Comparison of ENCODE assay signal across 10 cellular contexts in the genomic region with DNA sequence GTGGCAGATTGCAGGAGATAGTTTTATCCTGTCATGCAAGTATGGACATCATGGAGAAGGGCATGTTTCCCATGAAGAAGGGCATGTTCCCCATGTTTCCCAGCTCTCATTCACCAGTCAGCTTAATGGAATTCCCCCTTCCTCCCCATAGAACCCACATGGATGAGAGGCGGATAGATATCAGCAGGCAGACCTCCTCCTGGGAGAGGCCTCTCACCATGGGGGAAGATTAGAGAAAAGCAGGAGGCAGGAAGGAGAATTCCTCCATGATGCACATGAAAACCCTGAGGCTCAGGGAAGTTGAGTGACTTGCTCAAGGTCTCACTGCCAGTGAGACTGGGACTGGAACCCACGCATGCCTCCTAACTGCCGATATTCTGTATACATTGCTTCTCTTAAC.
A peak's percentile ranks its signal among the peaks of the same experiment; 100 is the strongest.
DNase-seq lines count a peak whose midpoint lies in the region; ATAC-seq and TF ChIP-seq lines count a peak whose summit lies in the region.
"Had no signal": no experiment of that assay in that cellular context is flagged by ENCODE, and none has a peak within 500 bp of the region (broad histone marks: within the 10 kb centered on the region; RNA-seq: fewer than 3 reads in every experiment).

No MANE protein-coding gene starts in this region.

- H3K27ac Mint-ChIP-seq in CD4-positive, alpha-beta memory T cell: peak overlapping the region; percentile 88 to 98 (median 96)
- H3K27ac Mint-ChIP-seq in activated T-helper 17 cell treated with anti-CD3 and anti-CD28 coated beads, Interleukin-2, amount 50 U/mL, for 72 hours: peak overlapping the region; percentile 87
- no peak overlapping the region for H3K27ac Mint-ChIP-seq in Calu3 (ENCODE audit: unreplicated experiment)

- no peak for DNase-seq in CD4-positive, alpha-beta memory T cell
- DNase-seq in iris pigment epithelial cell (ENCODE audit: low read depth) (peak; percentile 60), NCI-H1092 treated with DMSO at 0.1 percent for 48 hours (lab: John Stamatoyannopoulos, UW) (no peak), HUDEP-2 (lab: John Stamatoyannopoulos, UW; ENCODE audit: unreplicated experiment in 76 of 76) (no peak), Calu3 (no peak), erythroblast (lab: John Stamatoyannopoulos, UW) (no peak)
- DNase-seq: DMS153, uterus had no signal

- no peaks in the 10 kb centered on the region for H3K27me3 ChIP-seq in CD4-positive, alpha-beta memory T cell (ENCODE audit: insufficient read depth, low read length)
- H3K27me3 ChIP-seq: uterus had no signal

- H3K27me3 Mint-ChIP-seq in CD4-positive, alpha-beta memory T cell: no peaks in the 10 kb centered on the region
- H3K27me3 Mint-ChIP-seq in activated T-helper 17 cell treated with anti-CD3 and anti-CD28 coated beads, Interleukin-2, amount 50 U/mL, for 72 hours: no peaks in the 10 kb centered on the region
- peaks cover 12% of the 10 kb centered on the region for H3K27me3 Mint-ChIP-seq in Calu3 (ENCODE audit: unreplicated experiment)

- peaks cover 13 to 15% of the 10 kb centered on the region in 2 donors for H3K36me3 Mint-ChIP-seq in CD4-positive, alpha-beta memory T cell
- no peaks in the 10 kb centered on the region for H3K36me3 Mint-ChIP-seq in activated T-helper 17 cell treated with anti-CD3 and anti-CD28 coated beads, Interleukin-2, amount 50 U/mL, for 72 hours (ENCODE audit: low read depth)
- H3K36me3 Mint-ChIP-seq in Calu3 (ENCODE audit: insufficient read depth, unreplicated experiment): no peaks in the 10 kb centered on the region

- no peak for TF ChIP-seq POLR2A in erythroblast (IDR thresholded peaks at IDR 0.05; ENCODE audit: low read length)

- no peaks in the 10 kb centered on the region for H3K9me3 Mint-ChIP-seq in CD4-positive, alpha-beta memory T cell
- H3K9me3 Mint-ChIP-seq in activated T-helper 17 cell treated with anti-CD3 and anti-CD28 coated beads, Interleukin-2, amount 50 U/mL, for 72 hours: no peaks in the 10 kb centered on the region
- peaks cover 6% of the 10 kb centered on the region for H3K9me3 Mint-ChIP-seq in Calu3 (ENCODE audit: low read depth, unreplicated experiment)

- H3K4me1 ChIP-seq in CD4-positive, alpha-beta memory T cell (ENCODE audit: insufficient read depth, low read length): peaks cover 37% of the 10 kb centered on the region
- H3K4me1 ChIP-seq: uterus had no signal

- no peak overlapping the region for H3K4me3 ChIP-seq in CD4-positive, alpha-beta memory T cell (ENCODE audit: low read length in 2 of 2)
- H3K4me3 ChIP-seq: uterus had no signal

- H3K27ac ChIP-seq in CD4-positive, alpha-beta memory T cell (ENCODE audit: low read depth, low read length): peak overlapping the region; percentile 46
- H3K27ac ChIP-seq: uterus had no signal

- H3K4me3 Mint-ChIP-seq in CD4-positive, alpha-beta memory T cell: peak overlapping the region in 7 of 8 donors; percentile 84 to 92 (median 89)
- peak overlapping the region; percentile 87 for H3K4me3 Mint-ChIP-seq in activated T-helper 17 cell treated with anti-CD3 and anti-CD28 coated beads, Interleukin-2, amount 50 U/mL, for 72 hours
- no peak overlapping the region for H3K4me3 Mint-ChIP-seq in Calu3 (ENCODE audit: low read depth, unreplicated experiment)

- H3K4me1 Mint-ChIP-seq in CD4-positive, alpha-beta memory T cell: peaks cover 38 to 70% (median 52%) of the 10 kb centered on the region in 4 donors
- H3K4me1 Mint-ChIP-seq in activated T-helper 17 cell treated with anti-CD3 and anti-CD28 coated beads, Interleukin-2, amount 50 U/mL, for 72 hours: peaks cover 57% of the 10 kb centered on the region
- peaks cover 22% of the 10 kb centered on the region for H3K4me1 Mint-ChIP-seq in Calu3 (ENCODE audit: low read depth, unreplicated experiment)

- no peak for TF ChIP-seq CTCF in Calu3 (IDR thresholded peaks at IDR 0.05; ENCODE audit: unreplicated experiment)

- BruUV-seq in Calu3 (replicated peaks; lab: Mats Ljungman, UMichigan): no TSS peak

- no peaks in the 10 kb centered on the region for H3K36me3 ChIP-seq in CD4-positive, alpha-beta memory T cell (ENCODE audit: insufficient read depth, low read length)
- H3K36me3 ChIP-seq: uterus had no signal

- CTCF ChIA-PET in CD4-positive, alpha-beta memory T cell (lab: Charles Lee; ENCODE audit: partially characterized antibody): interaction anchor here (1.0 to 1.4 kb wide), 3 partner anchors 9 to 332 kb away, joined by 3 to 4 read pairs (median 3); no protein-coding TSS in a partner anchor
- CTCF ChIA-PET in Calu3 (lab: Charles Lee): no interaction called here

- intact Hi-C loops in CD4-positive, alpha-beta memory T cell (cut with micrococcal nuclease): loop anchor here (2.0 to 10.0 kb wide), 2 partner anchors 105 to 257 kb away; no protein-coding TSS in a partner anchor
- intact Hi-C loops in Calu3 (cut with micrococcal nuclease; ENCODE audit: unreplicated experiment): loop anchor here (5.0 to 10.0 kb wide), 2 partner anchors 405 to 468 kb away; no protein-coding TSS in a partner anchor

- ATAC-seq in HG02885 (IDR thresholded peaks at IDR 0.05; ENCODE audit: poor library complexity, unreplicated experiment): peak; percentile 7
- ATAC-seq in activated T-helper 17 cell treated with anti-CD3 and anti-CD28 coated beads, Interleukin-2, amount 50 U/mL, for 72 hours (replicated peaks): no peak

- no peaks in the 10 kb centered on the region for H3K9me3 ChIP-seq in CD4-positive, alpha-beta memory T cell (ENCODE audit: control insufficient read depth in 1 of 2, low read length in 2 of 2)
- H3K9me3 ChIP-seq: uterus had no signal

- POLR2A ChIA-PET in CD4-positive, alpha-beta memory T cell (lab: Charles Lee; ENCODE audit: partially characterized antibody): interaction anchor here (0.8 to 1.5 kb wide), 7 partner anchors 20 to 211 kb away, joined by 3 to 13 read pairs (median 3); no protein-coding TSS in a partner anchor
